Comparison of ENCODE assay signal across 20 cellular contexts in genomic region chr12:124445826-124446225, GRCh38.
"Had no signal": no experiment of that assay in that cellular context is flagged by ENCODE, and none has a peak within 500 bp of the region (broad histone marks: within the 10 kb centered on the region; RNA-seq: fewer than 3 reads in every experiment).

No MANE protein-coding gene starts in this region.

- H3K4me2 ChIP-seq: smooth muscle cell had no signal

- H3K27ac ChIP-seq: brain microvascular endothelial cell, coronary artery, stomach, testis had no signal

- H3K27ac Mint-ChIP-seq: activated B cell treated with CpG ODN at 0.5 μM for 24 hours; activated CD4-positive, alpha-beta memory T cell treated with anti-CD3 and anti-CD28 coated beads, Interleukin-2, amount 10 ng/mL, durations not matched to agents 7 days and 5 days; activated CD8-positive, alpha-beta memory T cell treated with anti-CD3 and anti-CD28 coated beads, Interleukin-2, amount 10 ng/mL, durations not matched to agents 7 days and 5 days; activated T-helper 17 cell treated with anti-CD3 and anti-CD28 coated beads, Interleukin-2, amount 50 U/mL, for 72 hours; stimulated activated effector memory CD8-positive, alpha-beta T cell treated with anti-CD3 and anti-CD28 coated beads, Interleukin-12 subunit alpha, Interleukin-12 subunit beta, amount 100 ng/mL, for 72 hours; type B pancreatic cell had no signal

- DNase-seq: activated B cell treated with CpG ODN at 0.5 μM for 24 hours; activated CD4-positive, alpha-beta memory T cell treated with anti-CD3 and anti-CD28 coated beads, Interleukin-2, amount 10 ng/mL, durations not matched to agents 7 days and 5 days; activated CD4-positive, alpha-beta T cell treated with anti-CD3 and anti-CD28 coated beads for 4 hours; activated CD8-positive, alpha-beta memory T cell treated with anti-CD3 and anti-CD28 coated beads, Interleukin-2, amount 10 ng/mL, durations not matched to agents 7 days and 5 days; activated naive CD4-positive, alpha-beta T cell treated with Interleukin-2 at 50 U/mL for 16 hours; brain microvascular endothelial cell; head of caudate nucleus; mesenchymal stem cell; naive B cell; occipital lobe; stimulated activated CD4-positive, alpha-beta T cell treated with anti-CD3 and anti-CD28 coated beads, Interleukin-4, amount 100 ng/mL, for 24 hours; stomach had no signal

- ATAC-seq: activated CD8-positive, alpha-beta memory T cell treated with anti-CD3 and anti-CD28 coated beads, Interleukin-2, amount 10 ng/mL, durations not matched to agents 7 days and 5 days; activated T-helper 17 cell treated with anti-CD3 and anti-CD28 coated beads, Interleukin-2, amount 50 U/mL, for 72 hours; mucosa of descending colon; stimulated activated effector memory CD8-positive, alpha-beta T cell treated with anti-CD3 and anti-CD28 coated beads, Interleukin-12 subunit alpha, Interleukin-12 subunit beta, amount 100 ng/mL, for 72 hours had no signal

- H3K4me3 ChIP-seq: coronary artery, mucosa of descending colon, smooth muscle cell, stomach, testis had no signal

- H3K36me3 Mint-ChIP-seq: activated CD8-positive, alpha-beta memory T cell treated with anti-CD3 and anti-CD28 coated beads, Interleukin-2, amount 10 ng/mL, durations not matched to agents 7 days and 5 days had no signal

- H3K4me3 Mint-ChIP-seq: activated B cell treated with CpG ODN at 0.5 μM for 24 hours; activated CD4-positive, alpha-beta memory T cell treated with anti-CD3 and anti-CD28 coated beads, Interleukin-2, amount 10 ng/mL, durations not matched to agents 7 days and 5 days; activated CD8-positive, alpha-beta memory T cell treated with anti-CD3 and anti-CD28 coated beads, Interleukin-2, amount 10 ng/mL, durations not matched to agents 7 days and 5 days; activated T-helper 17 cell treated with anti-CD3 and anti-CD28 coated beads, Interleukin-2, amount 50 U/mL, for 72 hours; central memory CD8-positive, alpha-beta T cell; naive B cell; stimulated activated effector memory CD8-positive, alpha-beta T cell treated with anti-CD3 and anti-CD28 coated beads, Interleukin-12 subunit alpha, Interleukin-12 subunit beta, amount 100 ng/mL, for 72 hours; type B pancreatic cell had no signal

- H3K9me3 ChIP-seq: mucosa of descending colon, stomach, testis had no signal

- H3K27me3 ChIP-seq: brain microvascular endothelial cell, stomach, testis had no signal

- H3K27me3 Mint-ChIP-seq: activated B cell treated with CpG ODN at 0.5 μM for 24 hours; activated CD4-positive, alpha-beta memory T cell treated with anti-CD3 and anti-CD28 coated beads, Interleukin-2, amount 10 ng/mL, durations not matched to agents 7 days and 5 days; activated CD8-positive, alpha-beta memory T cell treated with anti-CD3 and anti-CD28 coated beads, Interleukin-2, amount 10 ng/mL, durations not matched to agents 7 days and 5 days; activated T-helper 17 cell treated with anti-CD3 and anti-CD28 coated beads, Interleukin-2, amount 50 U/mL, for 72 hours; central memory CD8-positive, alpha-beta T cell; naive B cell; type B pancreatic cell had no signal

- H3K9me3 Mint-ChIP-seq: activated B cell treated with CpG ODN at 0.5 μM for 24 hours; activated CD4-positive, alpha-beta memory T cell treated with anti-CD3 and anti-CD28 coated beads, Interleukin-2, amount 10 ng/mL, durations not matched to agents 7 days and 5 days; activated T-helper 17 cell treated with anti-CD3 and anti-CD28 coated beads, Interleukin-2, amount 50 U/mL, for 72 hours; central memory CD8-positive, alpha-beta T cell; naive B cell; stimulated activated effector memory CD8-positive, alpha-beta T cell treated with anti-CD3 and anti-CD28 coated beads, Interleukin-12 subunit alpha, Interleukin-12 subunit beta, amount 100 ng/mL, for 72 hours; type B pancreatic cell had no signal
